Comparison of ENCODE assay signal across 6 cellular contexts in the genomic region with DNA sequence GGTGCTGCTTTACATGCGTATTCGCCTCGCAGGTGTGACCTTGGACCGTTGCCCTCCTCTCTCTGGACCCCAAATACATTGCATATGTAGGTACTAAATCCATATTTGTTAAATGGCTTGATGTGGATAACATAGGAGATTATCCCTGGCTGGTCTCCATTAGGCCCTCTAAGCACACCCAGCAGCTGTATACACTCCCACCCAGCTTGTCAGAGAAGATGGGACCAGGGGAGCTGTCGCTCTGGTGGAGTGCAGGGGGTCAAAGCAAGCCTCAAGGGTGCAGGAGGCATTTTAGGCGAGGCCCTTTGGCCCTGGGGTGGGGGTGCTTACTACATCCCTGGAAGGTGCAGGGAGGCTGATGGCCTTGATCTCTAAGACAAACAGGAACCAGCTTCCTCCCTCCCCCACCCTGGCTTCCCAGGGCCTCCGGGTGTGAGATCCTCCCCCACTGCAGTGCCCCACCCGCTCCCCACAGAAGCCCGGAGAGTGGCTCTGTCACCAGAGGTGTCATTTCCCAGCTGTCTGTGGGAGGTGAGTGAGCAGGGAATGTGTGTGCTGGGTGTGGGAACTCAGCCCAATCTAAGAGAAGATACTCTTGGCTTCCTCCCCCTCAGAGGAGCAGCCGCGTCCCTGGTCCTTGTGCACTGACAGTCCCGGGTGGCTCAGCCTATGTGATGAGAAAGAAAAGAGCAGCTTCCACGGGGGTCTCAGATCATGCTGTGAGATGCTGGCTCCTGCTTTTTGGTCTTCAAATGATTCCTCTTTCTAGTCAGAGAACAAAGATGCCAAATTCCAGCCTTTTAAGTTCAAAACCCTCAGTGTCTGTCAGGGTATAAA. TPM values are rescaled to one million over a fixed set of nuclear protein-coding genes. Genes with fewer than 3 reads are reported as not detected.
DNase-seq lines count a peak whose midpoint lies in the region; ATAC-seq and TF ChIP-seq lines count a peak whose summit lies in the region.

No MANE protein-coding gene starts in this region.

- H3K36me3 Mint-ChIP-seq in activated naive CD4-positive, alpha-beta T cell treated with anti-CD3 and anti-CD28 coated beads, Interleukin-2, amount 50 U/mL, for 72 hours = peaks cover 12 to 13% of the 10 kb centered on the region in 2 donors

- peak overlapping the region in 1 of 2 donors; percentile 98 for H3K27ac Mint-ChIP-seq in activated naive CD4-positive, alpha-beta T cell treated with anti-CD3 and anti-CD28 coated beads, Interleukin-2, amount 50 U/mL, for 72 hours

- H3K4me1 ChIP-seq in liver (ENCODE audit: control insufficient read depth in 4 of 4, insufficient read depth in 4 of 4, low read length in 3 of 4) (peaks cover 8 to 42% (median 36%) of the 10 kb centered on the region in 4 donors), thymus (ENCODE audit: control insufficient read depth, insufficient read depth, low read length) (peaks cover 30% of the 10 kb centered on the region)

- no peak for TF ChIP-seq CTCF in liver (IDR thresholded peaks at IDR 0.05; ENCODE audit: low read depth, low read length, missing input control)

- H3K9me3 Mint-ChIP-seq in activated naive CD4-positive, alpha-beta T cell treated with anti-CD3 and anti-CD28 coated beads, Interleukin-2, amount 50 U/mL, for 72 hours = no peaks in the 10 kb centered on the region

- DNase-seq in Ammon's horn (ENCODE audit: low spot score) (peak; percentile 63), NCI-H2227 (lab: John Stamatoyannopoulos, UW; ENCODE audit: unreplicated experiment) (peak; percentile 50), NCI-H2081 treated with DMSO at 0.1 percent for 48 hours (lab: John Stamatoyannopoulos, UW) (no peak)
- DNase-seq in activated naive CD4-positive, alpha-beta T cell treated with anti-CD3 and anti-CD28 coated beads, Interleukin-2, amount 50 U/mL, for 72 hours (ENCODE audit: low spot score in 2 of 2) = peak; percentile 68 to 76

- H3K9me3 ChIP-seq in liver (ENCODE audit: control insufficient read depth in 4 of 4, low read length in 3 of 4) (no peaks in the 10 kb centered on the region), thymus (ENCODE audit: control insufficient read depth) (no peaks in the 10 kb centered on the region)

- WGBS in liver = 24% methylated on average over 13 of the region's 13 CpGs
- 37% methylated on average over 13 of the region's 13 CpGs for WGBS in thymus

- H3K27me3 ChIP-seq in liver (ENCODE audit: control insufficient read depth in 4 of 4, insufficient read depth in 4 of 4, low read length in 3 of 4) (no peaks in the 10 kb centered on the region), thymus (ENCODE audit: control insufficient read depth, insufficient read depth) (no peaks in the 10 kb centered on the region)

- H3K36me3 ChIP-seq in liver (ENCODE audit: control insufficient read depth in 4 of 4, insufficient read depth in 3 of 4, low read depth in 1 of 4, low read length in 3 of 4) (peaks cover 2 to 10% (median 6%) of the 10 kb centered on the region in 4 donors), thymus (ENCODE audit: control insufficient read depth, insufficient read depth) (peaks cover 25% of the 10 kb centered on the region)

- no peak overlapping the region for H3K4me3 ChIP-seq in liver (ENCODE audit: low read depth in 1 of 3, low read length in 3 of 3)
- peak overlapping the region; percentile 35 for H3K4me3 ChIP-seq in thymus (ENCODE audit: low read length)

- no peak for TF ChIP-seq RAD21 in liver (IDR thresholded peaks at IDR 0.05)

- H3K9ac ChIP-seq in liver (ENCODE audit: low read depth in 1 of 2, low read length in 2 of 2) = peak overlapping the region; percentile 52 to 57

- ATAC-seq in activated naive CD4-positive, alpha-beta T cell treated with anti-CD3 and anti-CD28 coated beads, Interleukin-2, amount 50 U/mL, for 72 hours = peak; percentile 70 to 74

- H3K27ac ChIP-seq in liver (ENCODE audit: low read depth in 1 of 2, low read length in 2 of 2) (peak overlapping the region; percentile 97 to 98), thymus (ENCODE audit: low read depth) (peak overlapping the region; percentile 99)

TF ChIP-seq in liver, 16 proteins besides CTCF, POLR2A, EP300 and RAD21:
- TF ChIP-seq FOXA1 (IDR thresholded peaks at IDR 0.05) (no peak), NR2F2 (IDR thresholded peaks at IDR 0.05) (peak; percentile 51), SP1 (IDR thresholded peaks at IDR 0.05) (peak; percentile 45), HNF4G (IDR thresholded peaks at IDR 0.05) (no peak), TAF1 (conservative IDR thresholded peaks at IDR 0.05) (peak; percentile 24)

RNA-seq across cellular contexts. Expression of a gene that starts 1.4 kb away (rescaled TPM):
- 10 to 100 TPM; 43.6 to 85.6 TPM for total RNA-seq in activated naive CD4-positive, alpha-beta T cell treated with anti-CD3 and anti-CD28 coated beads, Interleukin-2, amount 50 U/mL, for 72 hours
- total RNA-seq in liver = 1 to 10 TPM; 4.2 to 9.0 TPM
- polyA plus RNA-seq in liver (10 to 100 TPM; 11.4 to 25.9 TPM), thymus (73.9 TPM)

RNA-seq across cellular contexts. Expression of a gene that starts 12.0 kb away (rescaled TPM):
- total RNA-seq in activated naive CD4-positive, alpha-beta T cell treated with anti-CD3 and anti-CD28 coated beads, Interleukin-2, amount 50 U/mL, for 72 hours = 10 to 100 TPM; 32.7 to 48.9 TPM
- total RNA-seq in liver = 1 to 10 TPM; 4.5 to 8.4 TPM
- polyA plus RNA-seq in liver = 1 to 10 TPM; 3.0 to 3.9 TPM
- polyA plus RNA-seq in thymus = 21.3 TPM

RNA-seq across cellular contexts. Expression of a gene that starts 12.0 kb away (rescaled TPM):
- 100 to 1,000 TPM in 1 of 2 donors, 10 to 100 TPM in 1; 80.9 to 294 TPM for total RNA-seq in activated naive CD4-positive, alpha-beta T cell treated with anti-CD3 and anti-CD28 coated beads, Interleukin-2, amount 50 U/mL, for 72 hours
- total RNA-seq in liver = 10 to 100 TPM; 10.1 to 71.6 TPM
- polyA plus RNA-seq in liver = 10 to 100 TPM; 24.9 to 34.6 TPM
- polyA plus RNA-seq in thymus = 71.9 TPM

RNA-seq across cellular contexts. Expression of a gene that starts 25.8 kb away (rescaled TPM):
- total RNA-seq in activated naive CD4-positive, alpha-beta T cell treated with anti-CD3 and anti-CD28 coated beads, Interleukin-2, amount 50 U/mL, for 72 hours = 1 to 10 TPM; 5.4 to 7.2 TPM
- 1 to 10 TPM; 5.1 to 6.8 TPM for total RNA-seq in liver
- polyA plus RNA-seq in liver (1 to 10 TPM; 4.1 to 6.4 TPM), thymus (11.4 TPM)

RNA-seq across cellular contexts. Expression of a gene that starts 40.3 kb away (rescaled TPM):
- total RNA-seq in activated naive CD4-positive, alpha-beta T cell treated with anti-CD3 and anti-CD28 coated beads, Interleukin-2, amount 50 U/mL, for 72 hours = 10 to 100 TPM in 1 of 2 donors, 1 to 10 TPM in 1; 7.5 to 10.7 TPM
- total RNA-seq in liver = not detected
- not detected for polyA plus RNA-seq in liver
- 0.75 TPM for polyA plus RNA-seq in thymus

Comparison
In these comparisons a context has a peak if more than half of its experiments do, and no peak if none do; other contexts are left out.
1. RNA of a gene that starts 1.4 kb away (total RNA-seq): 43.6 to 85.6 TPM in activated naive CD4-positive, alpha-beta T cell treated with anti-CD3 and anti-CD28 coated beads, Interleukin-2, amount 50 U/mL, for 72 hours; 4.2 to 9.0 TPM in liver; every median in the first group is over 4 times any median in the second.